In the genomic region with DNA sequence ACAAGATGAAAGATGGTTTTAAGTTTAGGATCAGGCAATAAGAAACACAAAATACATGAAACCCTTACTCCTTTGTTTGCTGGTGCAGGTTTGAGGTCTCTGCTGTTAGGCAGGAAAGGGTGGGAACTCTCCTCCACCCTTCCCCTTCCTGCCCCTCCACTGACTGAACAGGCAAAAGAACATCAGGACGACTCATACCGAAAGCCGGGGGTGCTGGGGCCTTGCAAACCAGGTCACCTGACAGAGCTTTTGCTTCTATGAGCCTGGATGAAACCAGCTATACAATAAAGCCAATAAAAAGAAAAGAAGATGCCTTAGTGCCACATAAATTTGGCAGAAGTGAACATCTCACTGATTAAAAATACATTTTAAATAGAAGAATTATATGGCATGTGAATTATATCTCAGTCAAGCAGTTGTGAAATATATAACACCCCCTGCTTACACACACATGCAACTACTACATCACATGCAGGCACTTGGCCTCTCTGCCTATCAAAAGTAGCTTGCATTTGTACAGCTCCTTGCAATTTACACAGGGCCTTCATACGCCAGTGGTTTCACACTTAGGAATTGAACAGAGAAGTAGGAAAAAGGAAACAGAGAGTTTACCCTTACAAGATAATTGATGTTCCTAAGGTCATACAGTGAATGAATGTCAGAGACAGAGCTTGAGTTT, we compare ENCODE assay signal across 8 cellular contexts.
DNase-seq lines count a peak whose midpoint lies in the region; ATAC-seq and TF ChIP-seq lines count a peak whose summit lies in the region.

No MANE protein-coding gene starts in this region.

- H3K4me3 ChIP-seq in RWPE2 (ENCODE audit: severe bottlenecking), result no peak overlapping the region

- H3K27ac ChIP-seq in RWPE2 (ENCODE audit: poor library complexity, severe bottlenecking), result no peak overlapping the region

- intact Hi-C loops in posterior vena cava (cut with DNase I), result no loop called here

- peaks cover 15% of the 10 kb centered on the region for H3K4me1 ChIP-seq in RWPE2 (ENCODE audit: insufficient read depth, poor library complexity, severe bottlenecking)

- peaks cover 84% of the 10 kb centered on the region for H3K4me1 Mint-ChIP-seq in activated naive CD8-positive, alpha-beta T cell treated with anti-CD3 and anti-CD28 coated beads for 36 hours

- peak overlapping the region; percentile 78 for H3K27ac Mint-ChIP-seq in activated naive CD8-positive, alpha-beta T cell treated with anti-CD3 and anti-CD28 coated beads for 36 hours

- no peaks in the 10 kb centered on the region for H3K27me3 ChIP-seq in RWPE2 (ENCODE audit: insufficient read depth, poor library complexity, severe bottlenecking)

- no peaks in the 10 kb centered on the region for H3K36me3 ChIP-seq in RWPE2 (ENCODE audit: low read depth)

- no peaks in the 10 kb centered on the region for H3K9me3 ChIP-seq in RWPE2 (ENCODE audit: severe bottlenecking)

- peak overlapping the region; percentile 15 for H3K4me3 Mint-ChIP-seq in activated naive CD8-positive, alpha-beta T cell treated with anti-CD3 and anti-CD28 coated beads for 36 hours

- H3K36me3 Mint-ChIP-seq in activated naive CD8-positive, alpha-beta T cell treated with anti-CD3 and anti-CD28 coated beads for 36 hours, result peaks cover 22% of the 10 kb centered on the region

- ATAC-seq in GM18508 (IDR thresholded peaks at IDR 0.05; ENCODE audit: insufficient read depth, unreplicated experiment) (peak; percentile 76), HG02798 (IDR thresholded peaks at IDR 0.05; ENCODE audit: poor library complexity, unreplicated experiment) (peak; percentile 77), RWPE2 (ENCODE audit: low read depth) (peak; percentile 61; the same call in 1 of the 3 replicates)

- H3K27me3 Mint-ChIP-seq in activated naive CD8-positive, alpha-beta T cell treated with anti-CD3 and anti-CD28 coated beads for 36 hours, result no peaks in the 10 kb centered on the region

- DNase-seq in RWPE2 (ENCODE audit: low spot score) (no peak), posterior vena cava (ENCODE audit: low spot score) (no peak), DMS 273 treated with DMSO at 0.1 percent for 48 hours (lab: John Stamatoyannopoulos, UW) (no peak), NCI-H774 (lab: John Stamatoyannopoulos, UW) (no peak)
- DNase-seq in activated naive CD8-positive, alpha-beta T cell treated with anti-CD3 and anti-CD28 coated beads for 36 hours, result peak; percentile 75
- peak; percentile 45 to 64 (median 60) for DNase-seq in stimulated activated CD4-positive, alpha-beta T cell treated with anti-CD3 and anti-CD28 coated beads, Interleukin-12 subunit alpha, Interleukin-12 subunit beta, amount 100 ng/mL, for 48 hours (ENCODE audit: low read depth in 2 of 3, low spot score in 1 of 3)

- TF ChIP-seq CTCF in RWPE2 (IDR thresholded peaks at IDR 0.05; ENCODE audit: poor library complexity, severe bottlenecking), result no peak

- peaks cover 19% of the 10 kb centered on the region for H3K9me3 Mint-ChIP-seq in activated naive CD8-positive, alpha-beta T cell treated with anti-CD3 and anti-CD28 coated beads for 36 hours

Comparison
In these comparisons a context has a peak if more than half of its experiments do, and no peak if none do; other contexts are left out.
1. DNase-seq: peak in activated naive CD8-positive, alpha-beta T cell treated with anti-CD3 and anti-CD28 coated beads for 36 hours (single experiment) and stimulated activated CD4-positive, alpha-beta T cell treated with anti-CD3 and anti-CD28 coated beads, Interleukin-12 subunit alpha, Interleukin-12 subunit beta, amount 100 ng/mL, for 48 hours (3 of 3); none in RWPE2 (single experiment), posterior vena cava (single experiment), DMS 273 treated with DMSO at 0.1 percent for 48 hours (single experiment) and NCI-H774 (single experiment).
2. Peak in every context shown above with its lines, with median percentiles within 50 percentile points of each other: ATAC-seq.